10 cellular contexts compared by ENCODE assay signal in the genomic region with DNA sequence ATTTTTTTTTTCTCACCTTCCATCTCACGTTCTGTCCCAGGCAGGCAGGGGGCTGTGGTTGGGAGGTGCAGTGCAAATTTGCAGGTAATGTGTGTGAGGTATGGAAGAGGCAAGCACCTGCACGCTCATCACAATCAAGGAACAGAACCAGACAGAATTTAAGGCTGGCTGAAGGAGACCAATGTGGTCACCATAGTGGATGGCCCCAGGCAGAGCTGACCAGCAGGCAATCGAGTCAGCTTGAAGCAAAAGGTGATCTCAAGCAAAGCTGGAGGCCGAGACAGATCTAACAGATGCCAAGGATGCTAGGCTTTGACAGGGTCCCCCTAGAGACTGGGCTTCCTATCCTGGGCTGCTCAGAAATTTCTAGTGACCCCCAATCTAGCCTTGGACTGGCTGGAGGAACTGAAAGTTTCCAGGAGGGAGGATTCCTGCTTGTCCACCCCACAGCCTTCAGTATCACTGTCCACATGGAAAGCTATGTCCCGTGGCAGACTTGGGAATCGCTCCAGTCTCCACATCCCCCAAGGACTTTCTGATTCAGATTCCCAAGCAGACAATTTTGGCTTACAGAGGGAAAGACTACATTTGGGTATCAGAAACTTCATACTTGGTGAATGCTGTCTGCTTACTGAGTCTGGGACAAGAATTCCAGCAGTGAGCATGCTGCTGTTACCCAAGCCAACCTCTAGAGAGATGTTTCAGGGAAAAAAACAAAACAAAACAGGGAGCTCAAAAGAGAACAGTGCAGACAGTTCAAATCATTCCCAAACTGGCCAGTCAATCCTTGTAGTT. TPM values are rescaled to one million over a fixed set of nuclear protein-coding genes. Genes with fewer than 3 reads are reported as not detected.
DNase-seq lines count a peak whose midpoint lies in the region; ATAC-seq and TF ChIP-seq lines count a peak whose summit lies in the region.
"Had no signal": no experiment of that assay in that cellular context is flagged by ENCODE, and none has a peak within 500 bp of the region (broad histone marks: within the 10 kb centered on the region; RNA-seq: fewer than 3 reads in every experiment).

No MANE protein-coding gene starts in this region.

- no peak overlapping the region for H3K9ac ChIP-seq in fibroblast of lung (ENCODE audit: insufficient read depth, low read length)

- H3K27ac ChIP-seq in RWPE1 (peak overlapping the region; percentile 100), fibroblast of lung (ENCODE audit: insufficient read depth, low read length) (no peak overlapping the region), ovary (peak overlapping the region in 1 of 2 donors; percentile 11)

- no peaks in the 10 kb centered on the region for H3K9me3 ChIP-seq in fibroblast of lung (ENCODE audit: control insufficient read depth, insufficient read depth, low read depth, low read length)
- H3K9me3 ChIP-seq in ovary, result no peaks in the 10 kb centered on the region

- no peak overlapping the region for H2AFZ ChIP-seq in fibroblast of lung (ENCODE audit: low read length)

- no peaks in the 10 kb centered on the region for H3K27me3 ChIP-seq in fibroblast of lung (ENCODE audit: control insufficient read depth, insufficient read depth, low read length)
- H3K27me3 ChIP-seq in ovary, result no peaks in the 10 kb centered on the region

- H3K4me3 ChIP-seq in fibroblast of lung (replicated peaks in 1 of 4; ENCODE audit: control extremely low read depth in 1 of 4, insufficient read depth in 1 of 4, low read depth in 3 of 4, low read length in 4 of 4) (no peak overlapping the region), ovary (no peak overlapping the region)

- no peak for ATAC-seq in HG02623 (IDR thresholded peaks at IDR 0.05; ENCODE audit: unreplicated experiment)

- no peak overlapping the region for H3K4me2 ChIP-seq in fibroblast of lung (ENCODE audit: extremely low read depth, insufficient read depth, low read length)

- POLR2A ChIA-PET in RWPE1 (lab: Yijun Ruan, JAX; ENCODE audit: low non-redundant PET), result no interaction called here

- CTCF ChIA-PET in RWPE1 (lab: Yijun Ruan, JAX), result interaction anchor here (0.7 to 1.5 kb wide), 2 partner anchors 43 to 291 kb away, joined by 3 to 5 read pairs; no protein-coding TSS in a partner anchor

- H4K20me1 ChIP-seq in fibroblast of lung (ENCODE audit: control insufficient read depth, extremely low read depth, insufficient read depth, low read length), result no peaks in the 10 kb centered on the region

- no peak for TF ChIP-seq EP300 in ovary (IDR thresholded peaks at IDR 0.05)

- intact Hi-C loops in ovary (cut with DNase I), result no loop called here

- no peaks in the 10 kb centered on the region for H3K79me2 ChIP-seq in fibroblast of lung (ENCODE audit: control insufficient read depth, insufficient read depth, low read length)

- no peak for TF ChIP-seq POLR2A in ovary (IDR thresholded peaks at IDR 0.05)

- peaks cover 19% of the 10 kb centered on the region for H3K4me1 ChIP-seq in fibroblast of lung (ENCODE audit: control insufficient read depth, extremely low read depth, insufficient read depth, low read length)
- peaks cover 6% of the 10 kb centered on the region for H3K4me1 ChIP-seq in ovary (ENCODE audit: insufficient read depth)

- no peak for TF ChIP-seq CTCF in RWPE1 (conservative IDR thresholded peaks at IDR 0.05; ENCODE audit: low read depth)
- TF ChIP-seq CTCF in fibroblast of lung (conservative IDR thresholded peaks at IDR 0.05 in 1 of 2, IDR thresholded peaks at IDR 0.05 in 1 of 2; ENCODE audit: low read depth in 1 of 2, low read length in 2 of 2), result peak; percentile 21 to 23
- peak in 1 of 3 donors; percentile 17 for TF ChIP-seq CTCF in ovary (IDR thresholded peaks at IDR 0.05)

- DNase-seq in ACHN (peak; percentile 41), RWPE1 (ENCODE audit: low spot score) (no peak), fibroblast of lung (ENCODE audit: low read depth in 2 of 2) (peak in 1 of 2 donors; percentile 63), ovary (peak in 3 of 5 donors; percentile 49 to 61 (median 51)), EL (no peak)
- DNase-seq in activated effector memory CD4-positive, alpha-beta T cell treated with anti-CD3 and anti-CD28 coated beads, Interleukin-2, amount 50 U/mL, for 16 hours, result no peak
- no peak for DNase-seq in stimulated activated CD4-positive, alpha-beta T cell treated with anti-CD3 and anti-CD28 coated beads, Interleukin-2, amount 100 ng/mL, for 48 hours
- DNase-seq: GDM1, NCI-H2107 had no signal

- in situ Hi-C loops in ACHN (cut with HindIII; ENCODE audit: low pct_ligation_motif_present, low pct_unique_long_range_greater_than_20kb, low sequenced_read_pairs), result no loop called here

- H3K36me3 ChIP-seq in fibroblast of lung (ENCODE audit: control insufficient read depth, insufficient read depth, low read length) (no peaks in the 10 kb centered on the region), ovary (no peaks in the 10 kb centered on the region)

- WGBS in ovary, 3 donors, result 53 to 56% (median 53%) methylated on average over 6 of the region's 6 CpGs

RNA-seq across cellular contexts. Expression of gene MICAL3, which starts 9.0 kb away (rescaled TPM):
- total RNA-seq in fibroblast of lung (12.1 and 22.6 TPM in 2 replicates), ovary (100 to 1,000 TPM in 1 of 7 donors, 10 to 100 TPM in 6; 17.5 to 106 (median 81.6) TPM)
- polyA plus RNA-seq in fibroblast of lung (10.8 and 19.2 TPM in 2 replicates), ovary (10 to 100 TPM; 24.1 to 31.9 TPM)
- 15.0 and 18.4 TPM in 2 replicates for polyA plus RNA-seq in fibroblast of lung (2012)
- polyA minus RNA-seq in fibroblast of lung (ENCODE audit: low replicate concordance), result 33.1 and 45.2 TPM in 2 replicates

RNA-seq across cellular contexts. Expression of gene PEX26, which starts 44.4 kb away (rescaled TPM):
- total RNA-seq in fibroblast of lung, result 7.4 and 13.2 TPM in 2 replicates
- polyA plus RNA-seq in fibroblast of lung, result 14.5 and 21.0 TPM in 2 replicates
- polyA plus RNA-seq in fibroblast of lung (2012), result 23.9 and 28.2 TPM in 2 replicates
- 74.8 and 81.1 TPM in 2 replicates for polyA minus RNA-seq in fibroblast of lung (ENCODE audit: low replicate concordance)
- 10 to 100 TPM; 13.0 to 33.4 (median 26.3) TPM for total RNA-seq in ovary
- 10 to 100 TPM; 14.9 to 21.5 TPM for polyA plus RNA-seq in ovary

Comparison
In these comparisons a context has a peak if more than half of its experiments do, and no peak if none do; other contexts are left out.
1. DNase-seq: peak in ACHN (single experiment) and ovary (3 of 5); none in RWPE1 (single experiment), activated effector memory CD4-positive, alpha-beta T cell treated with anti-CD3 and anti-CD28 coated beads, Interleukin-2, amount 50 U/mL, for 16 hours (single experiment), stimulated activated CD4-positive, alpha-beta T cell treated with anti-CD3 and anti-CD28 coated beads, Interleukin-2, amount 100 ng/mL, for 48 hours (0 of 2) and EL (single experiment).